ENCODE assay signal across 8 cellular contexts in the genomic region with DNA sequence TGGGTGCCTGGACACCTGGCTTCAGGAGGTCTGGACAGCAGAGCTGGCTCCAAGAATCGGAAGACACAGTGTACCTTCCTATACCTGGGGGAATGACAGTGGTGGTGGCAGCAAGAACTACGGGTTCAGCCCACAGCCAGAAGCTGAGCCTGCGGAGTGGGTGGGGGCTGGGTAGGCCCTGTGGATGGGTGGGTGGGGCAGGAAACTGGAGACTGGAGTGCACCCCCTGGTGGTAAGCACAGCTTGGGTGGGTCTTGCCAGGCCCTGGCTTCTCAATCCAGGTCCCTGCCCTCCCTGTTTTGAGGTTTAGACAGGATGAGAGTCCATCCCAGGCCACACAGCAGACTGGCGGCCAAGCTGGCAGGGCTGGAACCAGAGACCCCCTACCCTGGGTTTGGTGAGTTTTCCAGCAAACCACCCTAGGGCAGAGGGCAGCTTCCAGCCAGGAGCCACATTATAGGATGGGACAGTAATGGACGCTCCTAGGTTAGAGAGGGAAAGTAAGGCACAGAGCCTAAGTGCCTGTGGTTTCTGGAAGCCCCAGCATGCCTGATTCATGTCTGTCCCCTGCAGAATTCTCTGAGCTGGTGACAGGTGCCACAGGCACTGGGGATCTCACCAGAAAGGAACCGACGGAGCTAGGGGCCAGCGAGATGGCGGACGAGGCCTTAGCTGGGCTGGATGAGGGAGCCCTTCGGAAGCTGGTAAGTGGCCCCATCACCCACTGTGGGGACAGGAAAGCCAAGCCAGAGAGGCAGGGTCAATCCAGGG. TPM values are rescaled to one million over a fixed set of nuclear protein-coding genes. Genes with fewer than 3 reads are reported as not detected.
DNase-seq lines count a peak whose midpoint lies in the region; ATAC-seq and TF ChIP-seq lines count a peak whose summit lies in the region.

No MANE protein-coding gene starts in this region.

- peak overlapping the region in 6 of 11 experiments; percentile 94 to 100 (median 98); a peak in 10 of 22 replicates for H3K27ac ChIP-seq in BLaER1 treated with 17β-estradiol and CSF1 and Interleukin-3, amounts not matched to agents 10 nM and 100 nM
- no peak overlapping the region for H3K27ac ChIP-seq in WERI-Rb-1
- peak overlapping the region; percentile 94 to 98 for H3K27ac ChIP-seq in coronary artery
- no peak overlapping the region for H3K27ac ChIP-seq in mesendoderm (ENCODE audit: low read depth, low read length)

- H3K79me1 ChIP-seq in mesendoderm (ENCODE audit: low read length), result peaks cover 10% of the 10 kb centered on the region

- peak overlapping the region; percentile 88 to 100 (median 98) for H3K4me2 ChIP-seq in BLaER1 treated with 17β-estradiol and CSF1 and Interleukin-3, amounts not matched to agents 10 nM and 100 nM
- H3K4me2 ChIP-seq in mesendoderm (ENCODE audit: low read length), result no peak overlapping the region

- no CpG with 5 or more reads among the region's 11 CpGs for WGBS in mesendoderm (ENCODE audit: extremely low coverage, insufficient coverage, low lambda C conversion rate)

- no peak overlapping the region for H4K8ac ChIP-seq in mesendoderm (ENCODE audit: low read depth, low read length)

- H4K5ac ChIP-seq in mesendoderm (ENCODE audit: low read length), result no peak overlapping the region

- no peak overlapping the region for H3K18ac ChIP-seq in mesendoderm (ENCODE audit: low read length)

- H3K9ac ChIP-seq in BLaER1 treated with 17β-estradiol and CSF1 and Interleukin-3, amounts not matched to agents 10 nM and 100 nM, result peak overlapping the region; percentile 92 to 97 (median 96); a peak in 19 of 22 replicates
- H3K9ac ChIP-seq in mesendoderm (ENCODE audit: low read length), result peak overlapping the region; percentile 35

- peaks cover 0 to 23% (median 10%) of the 10 kb centered on the region in 11 experiments; a peak in 9 of 22 replicates for H4K20me1 ChIP-seq in BLaER1 treated with 17β-estradiol and CSF1 and Interleukin-3, amounts not matched to agents 10 nM and 100 nM

- DNase-seq in HK-2 (ENCODE audit: unreplicated experiment) (peak; percentile 66), WERI-Rb-1 (peak; percentile 86), coronary artery (ENCODE audit: low spot score) (peak; percentile 90), mesendoderm (peak; percentile 79), NCI-H2196 (lab: John Stamatoyannopoulos, UW; ENCODE audit: unreplicated experiment) (no peak)
- peak; percentile 84 for DNase-seq in stimulated activated naive CD8-positive, alpha-beta T cell treated with anti-CD3 and anti-CD28 coated beads, Interleukin-15, Interleukin-2, amounts not matched to agents 100 U/mL and 50 U/mL, for 24 hours

- H2BK120ac ChIP-seq in mesendoderm (ENCODE audit: low read depth, low read length), result no peak overlapping the region

- no peak for ATAC-seq in stimulated activated naive CD8-positive, alpha-beta T cell treated with anti-CD3 and anti-CD28 coated beads, Interleukin-15, Interleukin-2, amounts not matched to agents 100 U/mL and 50 U/mL, for 24 hours
- no peak for ATAC-seq in HG03280 (IDR thresholded peaks at IDR 0.05; ENCODE audit: unreplicated experiment)

- H2BK5ac ChIP-seq in mesendoderm (ENCODE audit: low read length), result no peak overlapping the region

- no peaks in the 10 kb centered on the region for H3K27me3 ChIP-seq in BLaER1 treated with 17β-estradiol and CSF1 and Interleukin-3, amounts not matched to agents 10 nM and 100 nM
- H3K27me3 ChIP-seq in WERI-Rb-1 (ENCODE audit: insufficient read depth, low read depth, severe bottlenecking), result no peaks in the 10 kb centered on the region
- no peaks in the 10 kb centered on the region for H3K27me3 ChIP-seq in mesendoderm (ENCODE audit: insufficient read depth, low read length, poor library complexity)

- peak; percentile 74 for TF ChIP-seq CTCF in WERI-Rb-1 (IDR thresholded peaks at IDR 0.05; ENCODE audit: low read depth, low read length)
- peak; percentile 67 for TF ChIP-seq CTCF in coronary artery (IDR thresholded peaks at IDR 0.05)

- H3K4ac ChIP-seq in mesendoderm (ENCODE audit: low read depth, low read length), result no peak overlapping the region

- no peak overlapping the region for H2AK5ac ChIP-seq in mesendoderm (ENCODE audit: low read length)

- peak overlapping the region; percentile 72 to 90 (median 82); a peak in 18 of 20 replicates for H3K4me3 ChIP-seq in BLaER1 treated with 17β-estradiol and CSF1 and Interleukin-3, amounts not matched to agents 10 nM and 100 nM
- H3K4me3 ChIP-seq in WERI-Rb-1 (ENCODE audit: low read depth, low read length) (no peak overlapping the region), coronary artery (peak overlapping the region; percentile 81), mesendoderm (ENCODE audit: low read length) (no peak overlapping the region)

- no peak overlapping the region for H2BK15ac ChIP-seq in mesendoderm (replicated peaks; ENCODE audit: low read depth)

- H3K4me1 ChIP-seq in BLaER1 treated with 17β-estradiol and CSF1 and Interleukin-3, amounts not matched to agents 10 nM and 100 nM, result peaks cover 46 to 71% (median 66%) of the 10 kb centered on the region in 10 experiments
- peaks cover 7% of the 10 kb centered on the region for H3K4me1 ChIP-seq in mesendoderm (ENCODE audit: control insufficient read depth, low read depth, low read length)

- peaks cover 7% of the 10 kb centered on the region for H3K79me2 ChIP-seq in mesendoderm (ENCODE audit: control insufficient read depth, insufficient read depth, low read length)

- H3K36me3 ChIP-seq in BLaER1 treated with 17β-estradiol and CSF1 and Interleukin-3, amounts not matched to agents 10 nM and 100 nM, result peaks cover 0 to 12% (median 5%) of the 10 kb centered on the region in 11 experiments; a peak in 16 of 22 replicates
- peaks cover 15% of the 10 kb centered on the region; the same call in 1 of the 2 replicates for H3K36me3 ChIP-seq in WERI-Rb-1
- no peaks in the 10 kb centered on the region for H3K36me3 ChIP-seq in mesendoderm (ENCODE audit: control insufficient read depth, insufficient read depth, low read length)

- H3K23ac ChIP-seq in mesendoderm (ENCODE audit: low read length), result peak overlapping the region; percentile 48

- no peaks in the 10 kb centered on the region for H3K9me3 ChIP-seq in BLaER1 treated with 17β-estradiol and CSF1 and Interleukin-3, amounts not matched to agents 10 nM and 100 nM (replicated peaks in 1 of 11)
- H3K9me3 ChIP-seq in WERI-Rb-1 (ENCODE audit: severe bottlenecking), result no peaks in the 10 kb centered on the region

- H3K56ac ChIP-seq in mesendoderm (ENCODE audit: low read length), result peak overlapping the region; percentile 46

RNA-seq across cellular contexts. Expression of a gene that starts 1.7 kb away (rescaled TPM):
- polyA plus RNA-seq in mesendoderm (2013, experiment 1 of 2), result 15.4 TPM
- polyA plus RNA-seq in mesendoderm (2013, experiment 2 of 2), result 17.7 TPM

RNA-seq across cellular contexts. Expression of a gene that starts 24.6 kb away (rescaled TPM):
- polyA plus RNA-seq in mesendoderm (2013, experiment 1 of 2), result 13.1 TPM
- polyA plus RNA-seq in mesendoderm (2013, experiment 2 of 2), result 13.7 TPM

RNA-seq across cellular contexts. Expression of a gene that starts 40.0 kb away (rescaled TPM):
- 4.2 TPM for polyA plus RNA-seq in mesendoderm (2013, experiment 1 of 2)
- polyA plus RNA-seq in mesendoderm (2013, experiment 2 of 2), result 4.1 TPM

RNA-seq across cellular contexts. Expression of a gene that starts 57.5 kb away (rescaled TPM):
- polyA plus RNA-seq in mesendoderm (2013, experiment 1 of 2), result 10.6 TPM
- polyA plus RNA-seq in mesendoderm (2013, experiment 2 of 2), result 11.4 TPM

Comparison
In these comparisons a context has a peak if more than half of its experiments do, and no peak if none do; other contexts are left out.
1. H3K27ac ChIP-seq: peak in BLaER1 treated with 17β-estradiol and CSF1 and Interleukin-3, amounts not matched to agents 10 nM and 100 nM (6 of 11) and coronary artery (2 of 2); none in WERI-Rb-1 (single experiment) and mesendoderm (single experiment).
2. H3K4me3 ChIP-seq: peak in BLaER1 treated with 17β-estradiol and CSF1 and Interleukin-3, amounts not matched to agents 10 nM and 100 nM (10 of 10) and coronary artery (single experiment); none in WERI-Rb-1 (single experiment) and mesendoderm (single experiment).